Comparison of ENCODE assay signal across 19 cellular contexts in genomic region chr16:53081686-53082407, GRCh38. TPM values are rescaled to one million over a fixed set of nuclear protein-coding genes. Genes with fewer than 3 reads are reported as not detected.
DNase-seq lines count a peak whose midpoint lies in the region; ATAC-seq and TF ChIP-seq lines count a peak whose summit lies in the region.
"Had no signal": no experiment of that assay in that cellular context is flagged by ENCODE, and none has a peak within 500 bp of the region (broad histone marks: within the 10 kb centered on the region; RNA-seq: fewer than 3 reads in every experiment).

No MANE protein-coding gene starts in this region.

- no peaks in the 10 kb centered on the region for H3K27me3 ChIP-seq in right atrium auricular region
- H3K27me3 ChIP-seq: BE2C, MG63, SJSA1 had no signal

- peaks cover 90% of the 10 kb centered on the region for H3K4me1 Mint-ChIP-seq in chondrocyte (ENCODE audit: low read depth)
- peaks cover 90% of the 10 kb centered on the region for H3K4me1 Mint-ChIP-seq in osteocyte (ENCODE audit: unreplicated experiment)
- peaks cover 52% of the 10 kb centered on the region for H3K4me1 Mint-ChIP-seq in type B pancreatic cell (ENCODE audit: unreplicated experiment)

- peaks cover 0 to 76% of the 10 kb centered on the region in 2 donors for H3K4me1 ChIP-seq in right atrium auricular region

- H3K27me3 Mint-ChIP-seq in chondrocyte (ENCODE audit: low read depth) (no peaks in the 10 kb centered on the region), osteocyte (ENCODE audit: unreplicated experiment) (no peaks in the 10 kb centered on the region), type B pancreatic cell (no peaks in the 10 kb centered on the region)
- H3K27me3 Mint-ChIP-seq: dendritic cell treated with granulocyte-macrophage colony-stimulating factor and Interleukin-4, amounts not matched to agents 40 ng/mL and 50 ng/mL, for 4 days had no signal

- no peak for ATAC-seq in Right ventricle myocardium superior (ENCODE audit: poor library complexity)
- no peak for ATAC-seq in HG03045 (IDR thresholded peaks at IDR 0.05; ENCODE audit: unreplicated experiment)

- H3K4me3 Mint-ChIP-seq in chondrocyte (ENCODE audit: unreplicated experiment), result no peak overlapping the region
- H3K4me3 Mint-ChIP-seq in osteocyte (ENCODE audit: unreplicated experiment), result no peak overlapping the region
- no peak overlapping the region for H3K4me3 Mint-ChIP-seq in type B pancreatic cell
- H3K4me3 Mint-ChIP-seq: dendritic cell treated with granulocyte-macrophage colony-stimulating factor and Interleukin-4, amounts not matched to agents 40 ng/mL and 50 ng/mL, for 4 days; T-helper 1 cell treated with Interleukin-12 subunit alpha and Interleukin-12 subunit beta and Interleukin-4 antibody, amounts not matched to agents 30 μg/mL and 1 μg/mL, for 36 hours had no signal

- H3K9me3 Mint-ChIP-seq in chondrocyte (ENCODE audit: low read depth) (no peaks in the 10 kb centered on the region), osteocyte (ENCODE audit: unreplicated experiment) (no peaks in the 10 kb centered on the region), type B pancreatic cell (peaks cover 4% of the 10 kb centered on the region)
- H3K9me3 Mint-ChIP-seq: dendritic cell treated with granulocyte-macrophage colony-stimulating factor and Interleukin-4, amounts not matched to agents 40 ng/mL and 50 ng/mL, for 4 days; T-helper 1 cell treated with Interleukin-12 subunit alpha and Interleukin-12 subunit beta and Interleukin-4 antibody, amounts not matched to agents 30 μg/mL and 1 μg/mL, for 36 hours had no signal

- peak overlapping the region; percentile 70 to 74 for H3K27ac ChIP-seq in right atrium auricular region
- H3K27ac ChIP-seq: SJSA1 had no signal

- no peak for DNase-seq in right atrium auricular region (ENCODE audit: low spot score)
- DNase-seq in Right ventricle myocardium superior, result no peak
- DNase-seq in chondrocyte (ENCODE audit: low spot score), result no peak
- DNase-seq in osteocyte (ENCODE audit: extremely low spot score, unreplicated experiment), result no peak
- DNase-seq in type B pancreatic cell (ENCODE audit: extremely low spot score, unreplicated experiment), result no peak
- no peak for DNase-seq in HCEC 1CT
- no peak for DNase-seq in RPMI8226
- DNase-seq: activated naive CD4-positive, alpha-beta T cell; BE2C; DMS153; glutamatergic neuron; MG63; NCI-H1436; NCI-H526; stimulated activated CD4-positive, alpha-beta T cell treated with anti-CD3 and anti-CD28 coated beads, Interleukin-1b, Interleukin-23, amount 100 ng/mL, for 48 hours had no signal

- TF ChIP-seq CTCF in right atrium auricular region (IDR thresholded peaks at IDR 0.05) (no peak), chondrocyte (IDR thresholded peaks at IDR 0.05) (no peak), osteocyte (IDR thresholded peaks at IDR 0.05) (no peak), type B pancreatic cell (conservative IDR thresholded peaks at IDR 0.05) (no peak)

- H3K36me3 Mint-ChIP-seq in chondrocyte (ENCODE audit: low read depth) (no peaks in the 10 kb centered on the region), osteocyte (ENCODE audit: unreplicated experiment) (no peaks in the 10 kb centered on the region), type B pancreatic cell (peaks cover 8% of the 10 kb centered on the region)

- intact Hi-C loops in Right ventricle myocardium superior (cut with DNase I), result no loop called here

- H3K4me3 ChIP-seq in right atrium auricular region, result no peak overlapping the region
- H3K4me3 ChIP-seq: MG63, SJSA1 had no signal

- H3K9me3 ChIP-seq in right atrium auricular region, result no peaks in the 10 kb centered on the region
- H3K9me3 ChIP-seq: BE2C, MG63, SJSA1 had no signal

- H3K27ac Mint-ChIP-seq in chondrocyte (ENCODE audit: unreplicated experiment), result peak overlapping the region; percentile 74
- H3K27ac Mint-ChIP-seq in osteocyte (ENCODE audit: unreplicated experiment), result peak overlapping the region; percentile 95
- peak overlapping the region; percentile 58 for H3K27ac Mint-ChIP-seq in type B pancreatic cell
- H3K27ac Mint-ChIP-seq: dendritic cell treated with granulocyte-macrophage colony-stimulating factor and Interleukin-4, amounts not matched to agents 40 ng/mL and 50 ng/mL, for 4 days; T-helper 1 cell treated with Interleukin-12 subunit alpha and Interleukin-12 subunit beta and Interleukin-4 antibody, amounts not matched to agents 30 μg/mL and 1 μg/mL, for 36 hours had no signal

- no peaks in the 10 kb centered on the region for H3K36me3 ChIP-seq in right atrium auricular region
- H3K36me3 ChIP-seq: BE2C, SJSA1 had no signal

RNA-seq across cellular contexts. Expression of gene CHD9, which starts 27.1 kb away (rescaled TPM):
- total RNA-seq in right atrium auricular region (10 to 100 TPM; 49.8 to 54.1 TPM), Right ventricle myocardium superior (39.5 TPM), chondrocyte (68.6 to 116 TPM (median 72.7 TPM) in 3 replicates), osteocyte (98.9 and 99.0 TPM in 2 replicates), type B pancreatic cell (ENCODE audit: low replicate concordance) (45.8 and 68.6 TPM in 2 replicates)

RNA-seq across cellular contexts. Expression of gene CHD9NB, which starts 29.1 kb away (rescaled TPM):
- total RNA-seq in right atrium auricular region (under 1 TPM; 0.33 to 0.67 TPM), Right ventricle myocardium superior (0.86 TPM), chondrocyte (0.85 to 3.1 TPM (median 1.5 TPM) in 3 replicates), osteocyte (3.4 and 4.8 TPM in 2 replicates), type B pancreatic cell (ENCODE audit: low replicate concordance) (2.6 and 4.4 TPM in 2 replicates)
